ENCODE assay signal across 10 cellular contexts in genomic region chr11:130653838-130654601, GRCh38.
A peak's percentile ranks its signal among the peaks of the same experiment; 100 is the strongest.
DNase-seq lines count a peak whose midpoint lies in the region; ATAC-seq, FAIRE-seq and TF ChIP-seq lines count a peak whose summit lies in the region.
"Had no signal": no experiment of that assay in that cellular context is flagged by ENCODE, and none has a peak within 500 bp of the region (broad histone marks: within the 10 kb centered on the region; RNA-seq: fewer than 3 reads in every experiment).

No MANE protein-coding gene starts in this region.

- intact Hi-C loops in colonic mucosa (cut with DNase I) (no loop called here), left colon (cut with DNase I, micrococcal nuclease) (no loop called here)

- no peak overlapping the region for H3K4me3 Mint-ChIP-seq in effector memory CD8-positive, alpha-beta T cell
- H3K4me3 Mint-ChIP-seq: activated naive CD8-positive, alpha-beta T cell treated with anti-CD3 and anti-CD28 coated beads for 36 hours had no signal

- H3K9me3 Mint-ChIP-seq in effector memory CD8-positive, alpha-beta T cell: peaks cover 0 to 6% of the 10 kb centered on the region in 2 donors

- TF ChIP-seq CTCF in colonic mucosa (IDR thresholded peaks at IDR 0.05): no peak

- no peaks in the 10 kb centered on the region for H3K36me3 Mint-ChIP-seq in effector memory CD8-positive, alpha-beta T cell (ENCODE audit: insufficient read depth)
- H3K36me3 Mint-ChIP-seq: activated naive CD8-positive, alpha-beta T cell treated with anti-CD3 and anti-CD28 coated beads for 36 hours had no signal

- peak; percentile 49 for DNase-seq in M059J (ENCODE audit: low read depth)
- peak; percentile 61 for DNase-seq in colonic mucosa
- peak; percentile 57 to 80 for DNase-seq in left colon
- peak; percentile 41 for DNase-seq in small intestine
- DNase-seq in foreskin melanocyte: no peak
- DNase-seq in effector memory CD8-positive, alpha-beta T cell: no peak
- DNase-seq: activated naive CD8-positive, alpha-beta T cell treated with anti-CD3 and anti-CD28 coated beads for 36 hours; stimulated activated CD4-positive, alpha-beta T cell treated with anti-CD3 and anti-CD28 coated beads, Interleukin-4, amount 100 ng/mL, for 1 hour had no signal

- H3K4me3 ChIP-seq in colonic mucosa (no peak overlapping the region), small intestine (ENCODE audit: low read depth in 1 of 2, low read length in 2 of 2) (no peak overlapping the region)

- H3K36me3 ChIP-seq in colonic mucosa: no peaks in the 10 kb centered on the region
- no peaks in the 10 kb centered on the region for H3K36me3 ChIP-seq in small intestine (ENCODE audit: control insufficient read depth in 2 of 2, insufficient read depth in 2 of 2, low read length in 2 of 2)

- H3K27ac ChIP-seq in colonic mucosa (no peak overlapping the region), small intestine (ENCODE audit: low read depth in 1 of 2, low read length in 1 of 2) (peak overlapping the region in 1 of 2 donors; percentile 48)

- H3K4me1 ChIP-seq in colonic mucosa (no peaks in the 10 kb centered on the region), small intestine (ENCODE audit: control insufficient read depth in 2 of 2, insufficient read depth in 1 of 2, low read depth in 1 of 2, low read length in 1 of 2) (peaks cover 2 to 3% of the 10 kb centered on the region in 2 donors)

- H3K4me1 Mint-ChIP-seq in effector memory CD8-positive, alpha-beta T cell (ENCODE audit: low read depth in 2 of 2): no peaks in the 10 kb centered on the region
- H3K4me1 Mint-ChIP-seq: activated naive CD8-positive, alpha-beta T cell treated with anti-CD3 and anti-CD28 coated beads for 36 hours had no signal

- H3K9me3 ChIP-seq in colonic mucosa (no peaks in the 10 kb centered on the region), small intestine (ENCODE audit: control insufficient read depth, low read depth) (no peaks in the 10 kb centered on the region)

- ATAC-seq in left colon: peak; percentile 94
- no peak for ATAC-seq in HG02610 (IDR thresholded peaks at IDR 0.05; ENCODE audit: unreplicated experiment)
- no peak for ATAC-seq in effector memory CD8-positive, alpha-beta T cell (replicated peaks)
- no peak for ATAC-seq in GM18870 (IDR thresholded peaks at IDR 0.05; ENCODE audit: unreplicated experiment)

- no peak for FAIRE-seq in small intestine (lab: Jason Lieb, UNC)

- WGBS in small intestine, 3 donors: 21 to 33% (median 25%) methylated on average over 5 of the region's 5 CpGs

- peaks cover 9 to 29% of the 10 kb centered on the region in 2 donors for H3K27me3 Mint-ChIP-seq in effector memory CD8-positive, alpha-beta T cell

- H3K27me3 ChIP-seq in colonic mucosa: no peaks in the 10 kb centered on the region
- no peaks in the 10 kb centered on the region for H3K27me3 ChIP-seq in small intestine (ENCODE audit: control insufficient read depth in 2 of 2, insufficient read depth in 2 of 2, low read length in 2 of 2)

- no peak overlapping the region for H3K27ac Mint-ChIP-seq in effector memory CD8-positive, alpha-beta T cell
- H3K27ac Mint-ChIP-seq: activated naive CD8-positive, alpha-beta T cell treated with anti-CD3 and anti-CD28 coated beads for 36 hours had no signal

- H3K9ac ChIP-seq in colonic mucosa (ENCODE audit: low read depth in 2 of 2, low read length in 2 of 2): no peak overlapping the region

Comparison
In these comparisons a context has a peak if more than half of its experiments do, and no peak if none do; other contexts are left out.
1. DNase-seq: peak in M059J (single experiment), colonic mucosa (single experiment), left colon (2 of 2) and small intestine (single experiment); none in foreskin melanocyte (single experiment) and effector memory CD8-positive, alpha-beta T cell (0 of 3).